Comparison of ENCODE assay signal across 22 cellular contexts in genomic region chr12:131962069-131962468, GRCh38. TPM values are rescaled to one million over a fixed set of nuclear protein-coding genes. Genes with fewer than 3 reads are reported as not detected.
DNase-seq lines count a peak whose midpoint lies in the region; ATAC-seq and TF ChIP-seq lines count a peak whose summit lies in the region.
"Had no signal": no experiment of that assay in that cellular context is flagged by ENCODE, and none has a peak within 500 bp of the region (broad histone marks: within the 10 kb centered on the region; RNA-seq: fewer than 3 reads in every experiment).

No MANE protein-coding gene starts in this region.

- no peak for TF ChIP-seq CTCF in psoas muscle (IDR thresholded peaks at IDR 0.05)

- POLR2A ChIA-PET in activated naive CD8-positive, alpha-beta T cell treated with anti-CD3 and anti-CD28 coated beads, Interleukin-2, amount 10 ng/mL, durations not matched to agents 7 days and 5 days (lab: Charles Lee) = no interaction called here

- no peak overlapping the region for H3K4me3 Mint-ChIP-seq in activated naive CD8-positive, alpha-beta T cell treated with anti-CD3 and anti-CD28 coated beads, Interleukin-2, amount 10 ng/mL, durations not matched to agents 7 days and 5 days
- no peak overlapping the region for H3K4me3 Mint-ChIP-seq in activated naive CD8-positive, alpha-beta T cell treated with anti-CD3 and anti-CD28 coated beads, Interleukin-2, amount 50 U/mL, for 24 hours
- H3K4me3 Mint-ChIP-seq in activated T-helper 17 cell treated with anti-CD3 and anti-CD28 coated beads, Interleukin-2, amount 50 U/mL, for 72 hours = no peak overlapping the region
- peak overlapping the region in 4 of 5 donors; percentile 5 to 57 (median 16) for H3K4me3 Mint-ChIP-seq in immature natural killer cell
- H3K4me3 Mint-ChIP-seq in stimulated activated memory B cell treated with anti-CD40 and anti-IgM and Interleukin-4, amounts not matched to agents 10 μg/mL and 1 μg/mL and 100 μg/mL, for 72 hours = no peak overlapping the region
- H3K4me3 Mint-ChIP-seq: activated CD4-positive, alpha-beta T cell treated with anti-CD3 and anti-CD28 coated beads for 36 hours; CD8-positive, alpha-beta T cell had no signal

- H3K36me3 ChIP-seq in psoas muscle (ENCODE audit: insufficient read depth in 1 of 2, low read depth in 1 of 2) = peaks cover 0 to 14% of the 10 kb centered on the region in 2 donors
- H3K36me3 ChIP-seq: ovary, uterus had no signal

- no peaks in the 10 kb centered on the region for H3K9me3 Mint-ChIP-seq in activated naive CD8-positive, alpha-beta T cell treated with anti-CD3 and anti-CD28 coated beads, Interleukin-2, amount 10 ng/mL, durations not matched to agents 7 days and 5 days
- H3K9me3 Mint-ChIP-seq in activated naive CD8-positive, alpha-beta T cell treated with anti-CD3 and anti-CD28 coated beads, Interleukin-2, amount 50 U/mL, for 24 hours = no peaks in the 10 kb centered on the region
- H3K9me3 Mint-ChIP-seq in activated T-helper 17 cell treated with anti-CD3 and anti-CD28 coated beads, Interleukin-2, amount 50 U/mL, for 72 hours = no peaks in the 10 kb centered on the region
- H3K9me3 Mint-ChIP-seq in immature natural killer cell = no peaks in the 10 kb centered on the region
- no peaks in the 10 kb centered on the region for H3K9me3 Mint-ChIP-seq in stimulated activated memory B cell treated with anti-CD40 and anti-IgM and Interleukin-4, amounts not matched to agents 10 μg/mL and 1 μg/mL and 100 μg/mL, for 72 hours
- H3K9me3 Mint-ChIP-seq: CD8-positive, alpha-beta T cell had no signal

- no peak for ATAC-seq in activated naive CD8-positive, alpha-beta T cell treated with anti-CD3 and anti-CD28 coated beads, Interleukin-2, amount 10 ng/mL, durations not matched to agents 7 days and 5 days (ENCODE audit: low read depth)
- ATAC-seq in activated naive CD8-positive, alpha-beta T cell treated with anti-CD3 and anti-CD28 coated beads, Interleukin-2, amount 50 U/mL, for 24 hours = no peak
- no peak for ATAC-seq in activated T-helper 17 cell treated with anti-CD3 and anti-CD28 coated beads, Interleukin-2, amount 50 U/mL, for 72 hours (replicated peaks)
- ATAC-seq in stimulated activated memory B cell treated with anti-CD40 and anti-IgM and Interleukin-4, amounts not matched to agents 10 μg/mL and 1 μg/mL and 100 μg/mL, for 72 hours = no peak
- no peak for ATAC-seq in GM18498 (IDR thresholded peaks at IDR 0.05; ENCODE audit: unreplicated experiment)
- no peak for ATAC-seq in psoas muscle
- ATAC-seq: activated CD4-positive, alpha-beta T cell treated with anti-CD3 and anti-CD28 coated beads for 36 hours; CD8-positive, alpha-beta T cell; foreskin keratinocyte had no signal

- H3K4me1 Mint-ChIP-seq in activated naive CD8-positive, alpha-beta T cell treated with anti-CD3 and anti-CD28 coated beads, Interleukin-2, amount 10 ng/mL, durations not matched to agents 7 days and 5 days = peaks cover 32% of the 10 kb centered on the region
- H3K4me1 Mint-ChIP-seq in activated naive CD8-positive, alpha-beta T cell treated with anti-CD3 and anti-CD28 coated beads, Interleukin-2, amount 50 U/mL, for 24 hours = peaks cover 58% of the 10 kb centered on the region
- peaks cover 34% of the 10 kb centered on the region for H3K4me1 Mint-ChIP-seq in activated T-helper 17 cell treated with anti-CD3 and anti-CD28 coated beads, Interleukin-2, amount 50 U/mL, for 72 hours
- peaks cover 59 to 71% of the 10 kb centered on the region in 2 donors for H3K4me1 Mint-ChIP-seq in immature natural killer cell
- peaks cover 63% of the 10 kb centered on the region for H3K4me1 Mint-ChIP-seq in stimulated activated memory B cell treated with anti-CD40 and anti-IgM and Interleukin-4, amounts not matched to agents 10 μg/mL and 1 μg/mL and 100 μg/mL, for 72 hours

- no peaks in the 10 kb centered on the region for H3K27me3 ChIP-seq in psoas muscle (ENCODE audit: insufficient read depth in 3 of 3, low read length in 2 of 3)
- H3K27me3 ChIP-seq: foreskin keratinocyte, ovary, sigmoid colon, suprapubic skin, uterus had no signal

- WGBS in psoas muscle, 3 donors = 66 to 85% (median 71%) methylated on average over 8 of the region's 8 CpGs

- H3K27me3 Mint-ChIP-seq in activated naive CD8-positive, alpha-beta T cell treated with anti-CD3 and anti-CD28 coated beads, Interleukin-2, amount 10 ng/mL, durations not matched to agents 7 days and 5 days = no peaks in the 10 kb centered on the region
- H3K27me3 Mint-ChIP-seq in activated naive CD8-positive, alpha-beta T cell treated with anti-CD3 and anti-CD28 coated beads, Interleukin-2, amount 50 U/mL, for 24 hours = no peaks in the 10 kb centered on the region
- H3K27me3 Mint-ChIP-seq in activated T-helper 17 cell treated with anti-CD3 and anti-CD28 coated beads, Interleukin-2, amount 50 U/mL, for 72 hours = no peaks in the 10 kb centered on the region
- peaks cover 0 to 4% (median 0%) of the 10 kb centered on the region in 3 donors for H3K27me3 Mint-ChIP-seq in immature natural killer cell (ENCODE audit: low read depth in 3 of 3)
- H3K27me3 Mint-ChIP-seq in stimulated activated memory B cell treated with anti-CD40 and anti-IgM and Interleukin-4, amounts not matched to agents 10 μg/mL and 1 μg/mL and 100 μg/mL, for 72 hours = no peaks in the 10 kb centered on the region
- H3K27me3 Mint-ChIP-seq: activated CD4-positive, alpha-beta T cell treated with anti-CD3 and anti-CD28 coated beads for 36 hours had no signal

- peaks cover 49% of the 10 kb centered on the region for H3K4me1 ChIP-seq in psoas muscle
- H3K4me1 ChIP-seq: foreskin keratinocyte, uterus had no signal

- H3K9me3 ChIP-seq in psoas muscle = no peaks in the 10 kb centered on the region
- H3K9me3 ChIP-seq: HAP-1, ovary, sigmoid colon, suprapubic skin, uterus had no signal

- peaks cover 6% of the 10 kb centered on the region for H3K36me3 Mint-ChIP-seq in activated naive CD8-positive, alpha-beta T cell treated with anti-CD3 and anti-CD28 coated beads, Interleukin-2, amount 10 ng/mL, durations not matched to agents 7 days and 5 days
- H3K36me3 Mint-ChIP-seq in activated naive CD8-positive, alpha-beta T cell treated with anti-CD3 and anti-CD28 coated beads, Interleukin-2, amount 50 U/mL, for 24 hours (ENCODE audit: low read depth) = peaks cover 24% of the 10 kb centered on the region
- H3K36me3 Mint-ChIP-seq in activated T-helper 17 cell treated with anti-CD3 and anti-CD28 coated beads, Interleukin-2, amount 50 U/mL, for 72 hours (ENCODE audit: low read depth) = peaks cover 47% of the 10 kb centered on the region
- H3K36me3 Mint-ChIP-seq in immature natural killer cell = peaks cover 0 to 12% (median 6%) of the 10 kb centered on the region in 3 donors
- peaks cover 29% of the 10 kb centered on the region for H3K36me3 Mint-ChIP-seq in stimulated activated memory B cell treated with anti-CD40 and anti-IgM and Interleukin-4, amounts not matched to agents 10 μg/mL and 1 μg/mL and 100 μg/mL, for 72 hours

- intact Hi-C loops in psoas muscle (cut with DNase I) = no loop called here

- peak overlapping the region; percentile 10 for H3K27ac Mint-ChIP-seq in activated naive CD8-positive, alpha-beta T cell treated with anti-CD3 and anti-CD28 coated beads, Interleukin-2, amount 10 ng/mL, durations not matched to agents 7 days and 5 days
- no peak overlapping the region for H3K27ac Mint-ChIP-seq in activated naive CD8-positive, alpha-beta T cell treated with anti-CD3 and anti-CD28 coated beads, Interleukin-2, amount 50 U/mL, for 24 hours
- H3K27ac Mint-ChIP-seq in activated T-helper 17 cell treated with anti-CD3 and anti-CD28 coated beads, Interleukin-2, amount 50 U/mL, for 72 hours = peak overlapping the region; percentile 66
- H3K27ac Mint-ChIP-seq in immature natural killer cell = peak overlapping the region; percentile 33 to 69 (median 48)
- H3K27ac Mint-ChIP-seq in stimulated activated memory B cell treated with anti-CD40 and anti-IgM and Interleukin-4, amounts not matched to agents 10 μg/mL and 1 μg/mL and 100 μg/mL, for 72 hours = peak overlapping the region; percentile 1

- H3K4me3 ChIP-seq in psoas muscle = no peak overlapping the region
- H3K4me3 ChIP-seq: HAP-1, ovary, sigmoid colon, suprapubic skin, uterus had no signal

- no peak for DNase-seq in activated naive CD8-positive, alpha-beta T cell treated with anti-CD3 and anti-CD28 coated beads, Interleukin-2, amount 10 ng/mL, durations not matched to agents 7 days and 5 days
- no peak for DNase-seq in activated naive CD8-positive, alpha-beta T cell treated with anti-CD3 and anti-CD28 coated beads, Interleukin-2, amount 50 U/mL, for 24 hours
- peak in 2 of 3 donors; percentile 10 to 13 for DNase-seq in immature natural killer cell
- DNase-seq in psoas muscle = no peak
- no peak for DNase-seq in AG08395 (ENCODE audit: low spot score)
- DNase-seq: activated CD4-positive, alpha-beta T cell treated with anti-CD3 and anti-CD28 coated beads for 36 hours; CD8-positive, alpha-beta T cell; DMS153; foreskin keratinocyte; mammary epithelial cell; NCI-H1105 treated with DMSO at 0.1 percent for 48 hours; NCI-H2081; NCI-H446 treated with DMSO at 0.1 percent for 48 hours; OCI-M1; ovary; sigmoid colon; uterus had no signal

- H3K27ac ChIP-seq in psoas muscle = no peak overlapping the region
- H3K27ac ChIP-seq: foreskin keratinocyte, ovary, sigmoid colon, suprapubic skin, uterus had no signal

RNA-seq across cellular contexts. Expression of gene EP400, which starts 12.3 kb away (rescaled TPM):
- total RNA-seq in activated naive CD8-positive, alpha-beta T cell treated with anti-CD3 and anti-CD28 coated beads, Interleukin-2, amount 10 ng/mL, durations not matched to agents 7 days and 5 days = 10 to 100 TPM; 66.7 to 70.2 TPM
- total RNA-seq in activated T-helper 17 cell treated with anti-CD3 and anti-CD28 coated beads, Interleukin-2, amount 50 U/mL, for 72 hours = 10 to 100 TPM; 47.1 to 60.0 TPM
- polyA plus RNA-seq in immature natural killer cell (1 to 10 TPM in 1 of 3 donors, under 1 TPM in 2; 0.05 to 4.1 (median 0.74) TPM), psoas muscle (10 to 100 TPM in 1 of 3 donors, 1 to 10 TPM in 2; 8.0 to 11.8 (median 9.4) TPM)
- total RNA-seq in psoas muscle = 10 to 100 TPM; 18.4 to 24.5 (median 22.9) TPM

RNA-seq across cellular contexts. Expression of gene PUS1, which starts 33.0 kb away (rescaled TPM):
- 10 to 100 TPM; 45.3 to 48.6 TPM for total RNA-seq in activated naive CD8-positive, alpha-beta T cell treated with anti-CD3 and anti-CD28 coated beads, Interleukin-2, amount 10 ng/mL, durations not matched to agents 7 days and 5 days
- total RNA-seq in activated T-helper 17 cell treated with anti-CD3 and anti-CD28 coated beads, Interleukin-2, amount 50 U/mL, for 72 hours = 10 to 100 TPM; 31.5 to 75.2 TPM
- polyA plus RNA-seq in immature natural killer cell (10 to 100 TPM in 1 of 3 donors, 1 to 10 TPM in 2; 4.4 to 14.5 (median 6.2) TPM), psoas muscle (10 to 100 TPM; 17.5 to 46.8 (median 20.1) TPM)
- 10 to 100 TPM; 11.7 to 21.4 (median 18.7) TPM for total RNA-seq in psoas muscle

Comparison
In these comparisons a context has a peak if more than half of its experiments do, and no peak if none do; other contexts are left out.
1. DNase-seq: peak in immature natural killer cell (2 of 3); none in activated naive CD8-positive, alpha-beta T cell treated with anti-CD3 and anti-CD28 coated beads, Interleukin-2, amount 10 ng/mL, durations not matched to agents 7 days and 5 days (single experiment), activated naive CD8-positive, alpha-beta T cell treated with anti-CD3 and anti-CD28 coated beads, Interleukin-2, amount 50 U/mL, for 24 hours (single experiment), psoas muscle (0 of 2) and AG08395 (single experiment).
2. H3K4me3 Mint-ChIP-seq: peak in immature natural killer cell (4 of 5); none in activated naive CD8-positive, alpha-beta T cell treated with anti-CD3 and anti-CD28 coated beads, Interleukin-2, amount 10 ng/mL, durations not matched to agents 7 days and 5 days (single experiment), activated naive CD8-positive, alpha-beta T cell treated with anti-CD3 and anti-CD28 coated beads, Interleukin-2, amount 50 U/mL, for 24 hours (single experiment), activated T-helper 17 cell treated with anti-CD3 and anti-CD28 coated beads, Interleukin-2, amount 50 U/mL, for 72 hours (single experiment) and stimulated activated memory B cell treated with anti-CD40 and anti-IgM and Interleukin-4, amounts not matched to agents 10 μg/mL and 1 μg/mL and 100 μg/mL, for 72 hours (single experiment).